30 cellular contexts compared by ENCODE assay signal in genomic region chr6:1781152-1781848, GRCh38.
A peak's percentile ranks its signal among the peaks of the same experiment; 100 is the strongest.
DNase-seq lines count a peak whose midpoint lies in the region; ATAC-seq, FAIRE-seq and TF ChIP-seq lines count a peak whose summit lies in the region.
"Had no signal": no experiment of that assay in that cellular context is flagged by ENCODE, and none has a peak within 500 bp of the region (broad histone marks: within the 10 kb centered on the region; RNA-seq: fewer than 3 reads in every experiment).

No MANE protein-coding gene starts in this region.

- H3K4me1 ChIP-seq in endodermal cell (ENCODE audit: control insufficient read depth, insufficient read depth, low read length) (peaks cover 9% of the 10 kb centered on the region), osteoblast (ENCODE audit: insufficient read depth, low read length) (no peaks in the 10 kb centered on the region)
- no peaks in the 10 kb centered on the region for H3K4me1 ChIP-seq in CD4-positive, alpha-beta memory T cell (ENCODE audit: insufficient read depth, low read length)
- H3K4me1 ChIP-seq: sigmoid colon had no signal

- H3K27me3 ChIP-seq in endodermal cell (ENCODE audit: control insufficient read depth, insufficient read depth, low read length, poor library complexity, severe bottlenecking) (no peaks in the 10 kb centered on the region), osteoblast (ENCODE audit: insufficient read depth, low read length) (no peaks in the 10 kb centered on the region)
- H3K27me3 ChIP-seq in CD4-positive, alpha-beta memory T cell (ENCODE audit: insufficient read depth, low read length) = no peaks in the 10 kb centered on the region
- H3K27me3 ChIP-seq: BLaER1 treated with 17β-estradiol and CSF1 and Interleukin-3, amounts not matched to agents 10 nM and 100 nM; sigmoid colon had no signal

- H3K4me1 Mint-ChIP-seq in WTC11 (peaks cover 9% of the 10 kb centered on the region), endodermal cell (peaks cover 21% of the 10 kb centered on the region)
- H3K4me1 Mint-ChIP-seq in CD4-positive, alpha-beta memory T cell = no peaks in the 10 kb centered on the region
- H3K4me1 Mint-ChIP-seq: activated CD4-positive, alpha-beta T cell treated with anti-CD3 and anti-CD28 coated beads for 36 hours; stimulated activated memory B cell treated with anti-CD40 and anti-IgM and Interleukin-4, amounts not matched to agents 10 μg/mL and 1 μg/mL and 100 μg/mL, for 72 hours had no signal

- H3K9me3 Mint-ChIP-seq in WTC11 = no peaks in the 10 kb centered on the region
- H3K9me3 Mint-ChIP-seq in endodermal cell = no peaks in the 10 kb centered on the region
- H3K9me3 Mint-ChIP-seq in CD4-positive, alpha-beta memory T cell = no peaks in the 10 kb centered on the region
- H3K9me3 Mint-ChIP-seq: central memory CD8-positive, alpha-beta T cell; neural crest cell; stimulated activated memory B cell treated with anti-CD40 and anti-IgM and Interleukin-4, amounts not matched to agents 10 μg/mL and 1 μg/mL and 100 μg/mL, for 72 hours had no signal

- H4K20me1 ChIP-seq in osteoblast (ENCODE audit: insufficient read depth, low read length) = no peaks in the 10 kb centered on the region
- H4K20me1 ChIP-seq: BLaER1 treated with 17β-estradiol and CSF1 and Interleukin-3, amounts not matched to agents 10 nM and 100 nM had no signal

- H3K36me3 Mint-ChIP-seq in WTC11 = no peaks in the 10 kb centered on the region
- no peaks in the 10 kb centered on the region for H3K36me3 Mint-ChIP-seq in endodermal cell (ENCODE audit: low read depth)
- peaks cover 0 to 4% of the 10 kb centered on the region in 2 donors for H3K36me3 Mint-ChIP-seq in CD4-positive, alpha-beta memory T cell

- TF ChIP-seq CTCF in WTC11 (IDR thresholded peaks at IDR 0.05) = no peak
- TF ChIP-seq CTCF in endodermal cell (conservative IDR thresholded peaks at IDR 0.05) = peak; percentile 19
- TF ChIP-seq CTCF in osteoblast (IDR thresholded peaks at IDR 0.05; ENCODE audit: extremely low read depth, low read depth, low read length) = no peak
- TF ChIP-seq CTCF in GM10266 (IDR thresholded peaks at IDR 0.05; ENCODE audit: control insufficient read depth, insufficient read depth, low read depth, missing control alignments) = no peak

- peak overlapping the region; percentile 61 for H2AFZ ChIP-seq in osteoblast (ENCODE audit: low read length)

- H3K9ac ChIP-seq in endodermal cell (ENCODE audit: extremely low read depth, low read length, poor library complexity, severe bottlenecking) = no peak overlapping the region
- H3K9ac ChIP-seq: BLaER1 treated with 17β-estradiol and CSF1 and Interleukin-3, amounts not matched to agents 10 nM and 100 nM had no signal

- peak; percentile 48 for ATAC-seq in WTC11
- ATAC-seq: activated CD4-positive, alpha-beta T cell treated with anti-CD3 and anti-CD28 coated beads for 36 hours; activated CD8-positive, alpha-beta T cell treated with anti-CD3 and anti-CD28 coated beads, Interleukin-2, amount 10 ng/mL, durations not matched to agents 7 days and 5 days; lower lobe of right lung; stimulated activated memory B cell treated with anti-CD40 and anti-IgM and Interleukin-4, amounts not matched to agents 10 μg/mL and 1 μg/mL and 100 μg/mL, for 72 hours; T-helper 17 cell had no signal

- H3K79me2 ChIP-seq in osteoblast (ENCODE audit: insufficient read depth, low read length) = no peaks in the 10 kb centered on the region

- WGBS in endodermal cell (ENCODE audit: insufficient coverage in 1 of 2, insufficient read length in 1 of 2), 2 experiments = 91 to 99% methylated on average over 9 to 11 of the region's 11 CpGs

- DNase-seq in H54 (ENCODE audit: insufficient read length, low spot score) = peak; percentile 35
- DNase-seq in WTC11 (ENCODE audit: low spot score) = no peak
- DNase-seq in endodermal cell = peak; percentile 53
- DNase-seq in osteoblast (ENCODE audit: insufficient read length, low spot score, missing footprints) = peak; percentile 86
- DNase-seq in HTR-8/SVneo (ENCODE audit: insufficient read length, low spot score) = no peak
- no peak for DNase-seq in COLO668 (lab: John Stamatoyannopoulos, UW; ENCODE audit: unreplicated experiment)
- DNase-seq in GM10266 (ENCODE audit: extremely low spot score) = no peak
- DNase-seq in CD4-positive, alpha-beta memory T cell = no peak
- DNase-seq: activated CD4-positive, alpha-beta T cell treated with anti-CD3 and anti-CD28 coated beads for 36 hours; activated CD8-positive, alpha-beta T cell treated with anti-CD3 and anti-CD28 coated beads, Interleukin-2, amount 10 ng/mL, durations not matched to agents 7 days and 5 days; activated effector memory CD4-positive, alpha-beta T cell treated with Interleukin-2 at 50 U/mL for 16 hours; Calu3; H7; KG1; lower lobe of right lung; MM.1S; NCI-H1417; NCI-H2107; NCI-H446; sigmoid colon; stimulated activated CD4-positive, alpha-beta T cell treated with anti-CD3 and anti-CD28 coated beads, Interleukin-4, amount 100 ng/mL, for 4 hours; T-helper 17 cell had no signal

- CTCF ChIA-PET in WTC11 (lab: Charles Lee) = no interaction called here
- CTCF ChIA-PET in CD4-positive, alpha-beta memory T cell (lab: Charles Lee; ENCODE audit: partially characterized antibody) = no interaction called here

- H3K9me3 ChIP-seq in endodermal cell (ENCODE audit: control insufficient read depth, low read length) (no peaks in the 10 kb centered on the region), osteoblast (ENCODE audit: low read depth, low read length) (no peaks in the 10 kb centered on the region)
- H3K9me3 ChIP-seq in CD4-positive, alpha-beta memory T cell (ENCODE audit: control insufficient read depth in 1 of 2, low read length in 2 of 2) = no peaks in the 10 kb centered on the region
- H3K9me3 ChIP-seq: BLaER1 treated with 17β-estradiol and CSF1 and Interleukin-3, amounts not matched to agents 10 nM and 100 nM; lower lobe of right lung; sigmoid colon had no signal

- no peak overlapping the region for H3K27ac Mint-ChIP-seq in WTC11
- H3K27ac Mint-ChIP-seq in endodermal cell = peak overlapping the region; percentile 58
- H3K27ac Mint-ChIP-seq in CD4-positive, alpha-beta memory T cell = no peak overlapping the region
- H3K27ac Mint-ChIP-seq: activated CD4-positive, alpha-beta T cell treated with anti-CD3 and anti-CD28 coated beads for 36 hours; activated CD8-positive, alpha-beta T cell treated with anti-CD3 and anti-CD28 coated beads, Interleukin-2, amount 10 ng/mL, durations not matched to agents 7 days and 5 days; activated naive CD8-positive, alpha-beta T cell; progenitor cell of endocrine pancreas; stimulated activated memory B cell treated with anti-CD40 and anti-IgM and Interleukin-4, amounts not matched to agents 10 μg/mL and 1 μg/mL and 100 μg/mL, for 72 hours; T-helper 17 cell had no signal

- H3K4me3 ChIP-seq in endodermal cell (ENCODE audit: low read length) (no peak overlapping the region), osteoblast (ENCODE audit: insufficient read depth, low read length) (no peak overlapping the region)
- no peak overlapping the region for H3K4me3 ChIP-seq in CD4-positive, alpha-beta memory T cell (ENCODE audit: low read length in 2 of 2)
- H3K4me3 ChIP-seq: BLaER1 treated with 17β-estradiol and CSF1 and Interleukin-3, amounts not matched to agents 10 nM and 100 nM; lower lobe of right lung; sigmoid colon had no signal

- no peak overlapping the region for H3K4me2 ChIP-seq in osteoblast (ENCODE audit: insufficient read depth, low read length)

- H3K27me3 Mint-ChIP-seq in WTC11 (ENCODE audit: low read depth) (no peaks in the 10 kb centered on the region), endodermal cell (ENCODE audit: insufficient read depth) (no peaks in the 10 kb centered on the region)
- no peaks in the 10 kb centered on the region for H3K27me3 Mint-ChIP-seq in CD4-positive, alpha-beta memory T cell
- H3K27me3 Mint-ChIP-seq: activated CD4-positive, alpha-beta T cell treated with anti-CD3 and anti-CD28 coated beads for 36 hours; activated naive CD8-positive, alpha-beta T cell; central memory CD8-positive, alpha-beta T cell; stimulated activated memory B cell treated with anti-CD40 and anti-IgM and Interleukin-4, amounts not matched to agents 10 μg/mL and 1 μg/mL and 100 μg/mL, for 72 hours; T-helper 17 cell had no signal

- intact Hi-C loops in CD4-positive, alpha-beta memory T cell (cut with micrococcal nuclease) = no loop called here

- POLR2A ChIA-PET in WTC11 (lab: Charles Lee) = no interaction called here
- POLR2A ChIA-PET in CD4-positive, alpha-beta memory T cell (lab: Charles Lee; ENCODE audit: partially characterized antibody) = no interaction called here

- H3K4me3 Mint-ChIP-seq in WTC11 (no peak overlapping the region), endodermal cell (no peak overlapping the region)
- H3K4me3 Mint-ChIP-seq in CD4-positive, alpha-beta memory T cell = no peak overlapping the region
- H3K4me3 Mint-ChIP-seq: activated CD4-positive, alpha-beta T cell treated with anti-CD3 and anti-CD28 coated beads for 36 hours; activated CD8-positive, alpha-beta T cell treated with anti-CD3 and anti-CD28 coated beads, Interleukin-2, amount 10 ng/mL, durations not matched to agents 7 days and 5 days; activated naive CD8-positive, alpha-beta T cell; central memory CD8-positive, alpha-beta T cell; neural crest cell; stimulated activated memory B cell treated with anti-CD40 and anti-IgM and Interleukin-4, amounts not matched to agents 10 μg/mL and 1 μg/mL and 100 μg/mL, for 72 hours; T-helper 17 cell had no signal

- H3K27ac ChIP-seq in endodermal cell (ENCODE audit: low read depth, low read length) (no peak overlapping the region), osteoblast (ENCODE audit: low read depth, low read length) (no peak overlapping the region)
- no peak overlapping the region for H3K27ac ChIP-seq in CD4-positive, alpha-beta memory T cell (ENCODE audit: low read depth, low read length)
- H3K27ac ChIP-seq: BLaER1 treated with 17β-estradiol and CSF1 and Interleukin-3, amounts not matched to agents 10 nM and 100 nM; epithelial cell of prostate; lower lobe of right lung; sigmoid colon had no signal

- no peak for FAIRE-seq in H54 (lab: Jason Lieb, UNC)
- no peak for FAIRE-seq in HTR-8/SVneo (lab: Jason Lieb, UNC)
- FAIRE-seq: astrocyte had no signal

- TF ChIP-seq POLR2A in H54 (IDR thresholded peaks at IDR 0.05; ENCODE audit: low read depth, low read length) = no peak

- no peaks in the 10 kb centered on the region for H3K36me3 ChIP-seq in endodermal cell (ENCODE audit: control insufficient read depth, insufficient read depth, low read length)
- H3K36me3 ChIP-seq in osteoblast (ENCODE audit: insufficient read depth, low read length) = no peaks in the 10 kb centered on the region
- H3K36me3 ChIP-seq in CD4-positive, alpha-beta memory T cell (ENCODE audit: insufficient read depth, low read length) = no peaks in the 10 kb centered on the region
- H3K36me3 ChIP-seq: BLaER1 treated with 17β-estradiol and CSF1 and Interleukin-3, amounts not matched to agents 10 nM and 100 nM; lower lobe of right lung; sigmoid colon had no signal

TF ChIP-seq in WTC11, 78 proteins besides CTCF, POLR2A, EP300 and RAD21 (continues in another document):
- TF ChIP-seq MAX (CRISPR knock-in tag; IDR thresholded peaks at IDR 0.05) = no peak

Comparison
In these comparisons a context has a peak if more than half of its experiments do, and no peak if none do; other contexts are left out.
1. DNase-seq: peak in H54 (single experiment), endodermal cell (single experiment) and osteoblast (single experiment); none in WTC11 (single experiment), HTR-8/SVneo (single experiment), COLO668 (single experiment), GM10266 (single experiment) and CD4-positive, alpha-beta memory T cell (0 of 5).